Comparison of ENCODE assay signal across 33 cellular contexts in the genomic region with DNA sequence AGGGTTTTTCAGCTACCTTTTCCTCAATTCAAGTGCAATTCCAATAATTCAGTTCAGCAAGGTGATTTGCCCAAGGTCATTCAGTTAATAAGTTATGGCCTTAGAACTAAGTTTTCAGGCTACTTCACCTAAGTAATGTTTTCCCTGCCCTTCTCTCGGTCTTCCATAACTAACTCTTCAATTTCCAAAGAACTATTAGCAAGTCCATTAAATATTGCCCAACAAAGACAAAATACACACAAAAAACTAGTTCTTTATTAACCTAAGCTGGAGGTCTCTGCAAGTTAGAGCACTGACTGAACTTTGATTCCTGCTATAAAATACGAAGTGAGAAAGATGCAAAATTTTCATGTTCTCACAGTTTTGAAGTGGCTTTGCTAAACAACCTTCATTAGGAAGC. TPM values are rescaled to one million over a fixed set of nuclear protein-coding genes. Genes with fewer than 3 reads are reported as not detected.
"Had no signal": no experiment of that assay in that cellular context is flagged by ENCODE, and none has a peak within 500 bp of the region (broad histone marks: within the 10 kb centered on the region; RNA-seq: fewer than 3 reads in every experiment).

No MANE protein-coding gene starts in this region.

- ATAC-seq: activated CD8-positive, alpha-beta T cell treated with anti-CD3 and anti-CD28 coated beads for 36 hours; activated T-cell treated with anti-CD3 and anti-CD28 coated beads, Interleukin-2, amount 50 U/mL, for 72 hours; activated T-helper 17 cell treated with anti-CD3 and anti-CD28 coated beads, Interleukin-2, amount 50 U/mL, for 72 hours; PC-3 had no signal

- H3K27ac ChIP-seq: ascending aorta, cardiac muscle cell, Peyer's patch, SJSA1 had no signal

- FAIRE-seq: TTC549 had no signal

- H3K36me3 ChIP-seq: ascending aorta, cardiac muscle cell, MG63, Peyer's patch, SJSA1 had no signal

- H3K4me1 ChIP-seq: ascending aorta, Peyer's patch, SJSA1 had no signal

- H3K9me3 ChIP-seq: MG63, SJSA1 had no signal

- DNase-seq: activated CD4-positive, alpha-beta T cell treated with anti-CD3 and anti-CD28 coated beads, Interleukin-2, amount 10 ng/mL, durations not matched to agents 24 days and 14 days; activated CD4-positive, alpha-beta T cell treated with anti-CD3 and anti-CD28 coated beads, Interleukin-2, amount 50 U/mL, for 4 hours; activated CD8-positive, alpha-beta T cell treated with anti-CD3 and anti-CD28 coated beads for 36 hours; activated effector memory CD4-positive, alpha-beta T cell treated with anti-CD3 and anti-CD28 coated beads, Interleukin-2, amount 50 U/mL, for 16 hours; activated naive CD4-positive, alpha-beta T cell treated with Interleukin-2 at 50 U/mL for 16 hours; activated naive CD8-positive, alpha-beta T cell treated with anti-CD3 and anti-CD28 coated beads, Interleukin-2, amount 10 ng/mL, durations not matched to agents 7 days and 5 days; activated T-cell treated with anti-CD3 and anti-CD28 coated beads, Interleukin-2, amount 50 U/mL, for 1 hour; activated T-cell treated with anti-CD3 and anti-CD28 coated beads, Interleukin-2, amount 50 U/mL, for 72 hours; amygdala; Kasumi-1; KG1; MG63; NCI-H1048; NCI-H1105 treated with DMSO at 0.1 percent for 48 hours; NCI-H1436; NCI-H1694; NCI-H1930; NCI-H2081 treated with DMSO at 0.1 percent for 48 hours; NCI-H345; NCI-H510A; NCI-H526; NCI-H748 treated with DMSO at 0.1 percent for 48 hours; NK-92 treated with Interleukin-12 subunit alpha and Interleukin-12 subunit beta, amount 100 ng/mL, for 24 hours; PC-3; Peyer's patch; RPMI8226; SHP77 treated with DMSO at 0.1 percent for 48 hours; SK-N-SH had no signal

- H3K27me3 ChIP-seq: ascending aorta, cardiac muscle cell, MG63, Peyer's patch, SJSA1 had no signal

- H3K4me2 ChIP-seq: SK-N-SH had no signal

- H3K4me3 ChIP-seq: ascending aorta, cardiac muscle cell, MG63, Peyer's patch, SJSA1 had no signal

RNA-seq across cellular contexts. Expression of gene TASL, which starts 48.8 kb away (rescaled TPM):
- total RNA-seq: ascending aorta, cardiac muscle cell, PC-3, SJSA1 had no signal
- polyA plus RNA-seq: cardiac muscle cell, SK-N-SH had no signal
